Comparison of ENCODE assay signal across 8 cellular contexts in the genomic region with DNA sequence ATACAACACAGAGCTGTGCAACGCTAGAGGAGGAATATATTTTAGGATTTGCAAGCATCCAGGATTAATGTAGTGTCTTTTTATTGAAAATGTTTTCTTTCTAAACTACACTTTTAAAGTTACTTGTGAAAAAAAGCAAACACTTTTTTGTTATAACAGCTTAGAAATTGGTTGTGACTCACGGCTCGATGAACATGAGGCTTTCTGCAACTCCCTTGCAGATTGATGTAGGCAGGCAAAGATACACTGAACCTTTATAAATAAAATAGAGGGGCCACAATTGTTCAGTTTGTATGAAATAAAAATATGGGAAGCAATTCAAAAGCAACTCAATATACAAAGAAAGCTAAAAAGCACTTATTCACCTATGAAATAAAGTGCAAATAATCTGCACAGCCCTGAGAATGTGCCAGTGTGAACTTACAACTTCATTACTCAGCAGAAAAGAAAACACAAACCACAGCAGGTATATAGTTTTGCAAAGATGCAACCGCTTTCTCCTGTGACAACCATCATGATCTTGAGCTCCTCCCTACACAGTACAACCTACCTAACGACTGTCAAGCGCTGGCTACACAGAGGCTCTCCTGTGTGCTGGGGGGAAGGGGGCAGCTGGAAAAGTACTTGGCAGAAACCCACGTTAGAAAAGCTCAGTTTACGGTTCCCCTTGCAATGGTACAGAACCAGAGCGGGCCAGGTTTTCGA. TPM values are rescaled to one million over a fixed set of nuclear protein-coding genes. Genes with fewer than 3 reads are reported as not detected.
DNase-seq lines count a peak whose midpoint lies in the region; ATAC-seq and TF ChIP-seq lines count a peak whose summit lies in the region.

No MANE protein-coding gene starts in this region.

- no peak for TF ChIP-seq POLR2A in gastroesophageal sphincter (IDR thresholded peaks at IDR 0.05)

- no peaks in the 10 kb centered on the region for H3K4me1 ChIP-seq in ES-I3 (ENCODE audit: insufficient read depth, low read length)
- peaks cover 0 to 32% (median 11%) of the 10 kb centered on the region in 3 donors for H3K4me1 ChIP-seq in gastroesophageal sphincter
- peaks cover 8% of the 10 kb centered on the region for H3K4me1 ChIP-seq in rectal smooth muscle tissue (ENCODE audit: control insufficient read depth, insufficient read depth, low read length)

- H3K27me3 ChIP-seq in gastroesophageal sphincter (no peaks in the 10 kb centered on the region), rectal smooth muscle tissue (ENCODE audit: control insufficient read depth, insufficient read depth, low read length) (no peaks in the 10 kb centered on the region)

- no peak for TF ChIP-seq EP300 in gastroesophageal sphincter (IDR thresholded peaks at IDR 0.05)

- H3K4me3 ChIP-seq in WI38 (ENCODE audit: low read depth, low read length) (peak overlapping the region; percentile 97), gastroesophageal sphincter (peak overlapping the region; percentile 84 to 91), rectal smooth muscle tissue (ENCODE audit: low read length) (peak overlapping the region; percentile 89)

- H3K36me3 ChIP-seq in ES-I3 (ENCODE audit: insufficient read depth, low read length) (peaks cover 18% of the 10 kb centered on the region), gastroesophageal sphincter (peaks cover 0 to 45% of the 10 kb centered on the region in 2 donors), rectal smooth muscle tissue (ENCODE audit: control insufficient read depth, insufficient read depth, low read length) (peaks cover 13% of the 10 kb centered on the region)

- H3K9me3 ChIP-seq in ES-I3 (ENCODE audit: control insufficient read depth, insufficient read depth, low read length) (no peaks in the 10 kb centered on the region), gastroesophageal sphincter (no peaks in the 10 kb centered on the region)

- TF ChIP-seq CTCF in WI38 (IDR thresholded peaks at IDR 0.05; ENCODE audit: low read depth, low read length) = no peak
- TF ChIP-seq CTCF in gastroesophageal sphincter (IDR thresholded peaks at IDR 0.05) = no peak

- ATAC-seq in HG02970 (IDR thresholded peaks at IDR 0.05; ENCODE audit: low FRiP score, unreplicated experiment) = peak; percentile 4
- no peak for ATAC-seq in gastroesophageal sphincter
- ATAC-seq in GM18520 (IDR thresholded peaks at IDR 0.05; ENCODE audit: unreplicated experiment) = no peak

- H3K9ac ChIP-seq in ES-I3 (ENCODE audit: low read depth, low read length) (peak overlapping the region; percentile 88), rectal smooth muscle tissue (ENCODE audit: low read length) (peak overlapping the region; percentile 92)

- no peak for DNase-seq in stimulated activated naive CD4-positive, alpha-beta T cell (lab: John Stamatoyannopoulos, UW)
- no peak for DNase-seq in effector CD8-positive, alpha-beta T cell (lab: John Stamatoyannopoulos, UW)

- WGBS in gastroesophageal sphincter (ENCODE audit: low coverage in 1 of 2), 2 donors = 12% methylated on average over 5 to 9 of the region's 10 CpGs

- peak overlapping the region; percentile 96 to 99 (median 98) for H3K27ac ChIP-seq in gastroesophageal sphincter
- H3K27ac ChIP-seq in rectal smooth muscle tissue (ENCODE audit: low read depth, low read length) = peak overlapping the region; percentile 95

RNA-seq across cellular contexts. Expression of gene LUC7L, which starts 0.9 kb away (rescaled TPM):
- total RNA-seq in gastroesophageal sphincter = 100 to 1,000 TPM in 1 of 4 donors, 10 to 100 TPM in 3; 34.7 to 112 (median 59.6) TPM

RNA-seq across cellular contexts. Expression of gene FAM234A, which starts 6.3 kb away (rescaled TPM):
- 100 to 1,000 TPM in 2 of 4 donors, 10 to 100 TPM in 2; 54.5 to 123 (median 93.2) TPM for total RNA-seq in gastroesophageal sphincter

RNA-seq across cellular contexts. Expression of gene RGS11, which starts 47.4 kb away (rescaled TPM):
- total RNA-seq in gastroesophageal sphincter = 10 to 100 TPM in 2 of 4 donors, 1 to 10 TPM in 2; 3.0 to 11.5 (median 10.1) TPM

RNA-seq across cellular contexts. Expression of gene HBQ1, which starts 48.0 kb away (rescaled TPM):
- not detected for total RNA-seq in gastroesophageal sphincter

RNA-seq across cellular contexts. Expression of gene HBA1, which starts 51.8 kb away (rescaled TPM):
- 10 to 100 TPM in 3 of 4 donors, not detected in 1; 15.5 to 96.7 (median 53.1) TPM for total RNA-seq in gastroesophageal sphincter
